In the genomic region with DNA sequence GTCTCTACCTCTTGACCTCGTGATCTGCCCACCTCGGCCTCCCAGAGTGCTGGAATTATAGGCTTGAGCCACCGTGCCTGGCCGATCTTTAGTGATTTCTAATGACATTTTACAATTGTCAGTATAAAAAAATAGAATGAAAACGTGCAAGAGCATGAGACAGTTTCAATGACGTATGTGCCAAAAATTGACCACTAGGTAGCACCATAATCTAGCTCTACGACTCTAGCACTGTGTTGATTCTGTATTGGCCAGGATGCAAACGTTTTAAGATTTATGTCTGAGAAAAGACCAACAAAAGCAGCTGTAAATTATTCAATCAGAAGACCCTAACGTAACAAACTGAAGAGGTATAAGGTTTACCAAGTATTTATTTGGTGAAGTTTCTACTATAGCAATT, we compare ENCODE assay signal across 9 cellular contexts. TPM values are rescaled to one million over a fixed set of nuclear protein-coding genes. Genes with fewer than 3 reads are reported as not detected.
DNase-seq lines count a peak whose midpoint lies in the region; ATAC-seq and TF ChIP-seq lines count a peak whose summit lies in the region.
"Had no signal": no experiment of that assay in that cellular context is flagged by ENCODE, and none has a peak within 500 bp of the region (broad histone marks: within the 10 kb centered on the region; RNA-seq: fewer than 3 reads in every experiment).

No MANE protein-coding gene starts in this region.

- H3K27me3 Mint-ChIP-seq in progenitor cell of endocrine pancreas: peaks cover 27% of the 10 kb centered on the region

- H3K27me3 ChIP-seq in PC-9 (ENCODE audit: insufficient read depth, low read depth) (no peaks in the 10 kb centered on the region), stomach (no peaks in the 10 kb centered on the region)

- H3K4me2 ChIP-seq in PC-9: no peak overlapping the region

- H3K36me3 Mint-ChIP-seq in progenitor cell of endocrine pancreas (ENCODE audit: insufficient read depth): peaks cover 5% of the 10 kb centered on the region

- H3K36me3 ChIP-seq in PC-9 (ENCODE audit: low read depth): no peaks in the 10 kb centered on the region
- H3K36me3 ChIP-seq in stomach: no peaks in the 10 kb centered on the region

- ATAC-seq in HG03378 (IDR thresholded peaks at IDR 0.05; ENCODE audit: unreplicated experiment) (no peak), GM19324 (IDR thresholded peaks at IDR 0.05; ENCODE audit: low FRiP score, unreplicated experiment) (no peak)

- intact Hi-C loops in PC-9 (cut with micrococcal nuclease; ENCODE audit: unreplicated experiment): no loop called here
- intact Hi-C loops in stomach (cut with DNase I; ENCODE audit: low total_unique reads): no loop called here

- no peak overlapping the region for H3K27ac Mint-ChIP-seq in progenitor cell of endocrine pancreas

- H3K9me3 ChIP-seq in PC-9 (ENCODE audit: insufficient read depth, low read depth): no peaks in the 10 kb centered on the region
- no peaks in the 10 kb centered on the region for H3K9me3 ChIP-seq in stomach

- WGBS in stomach, 5 donors: 60 to 68% (median 64%) methylated on average over 9 of the region's 9 CpGs

- H3K9me2 ChIP-seq in PC-9 (ENCODE audit: insufficient read depth): no peaks in the 10 kb centered on the region

- H3K79me2 ChIP-seq in PC-9 (ENCODE audit: low read depth): no peaks in the 10 kb centered on the region

- no peak for TF ChIP-seq EP300 in stomach (IDR thresholded peaks at IDR 0.05)

- H3K4me1 ChIP-seq in PC-9 (replicated peaks; ENCODE audit: insufficient read depth): peaks cover 16% of the 10 kb centered on the region
- peaks cover 0 to 15% (median 11%) of the 10 kb centered on the region in 4 donors for H3K4me1 ChIP-seq in stomach

- H2AFZ ChIP-seq in PC-9: no peak overlapping the region

- H3K4me3 Mint-ChIP-seq in progenitor cell of endocrine pancreas (ENCODE audit: low read depth): no peak overlapping the region

- CTCF ChIA-PET in PC-9 (lab: Charles Lee): interaction anchor here (0.6 kb wide), 2 partner anchors 185 to 186 kb away, joined by 6 to 8 read pairs; no protein-coding TSS in a partner anchor

- no TSS peak for BruUV-seq in PC-9 (replicated peaks; lab: Mats Ljungman, UMichigan)

- peaks cover 20% of the 10 kb centered on the region for H3F3A ChIP-seq in PC-9 (ENCODE audit: insufficient read depth, low read depth)

- H3K4me1 Mint-ChIP-seq in progenitor cell of endocrine pancreas (ENCODE audit: low read depth): peaks cover 11% of the 10 kb centered on the region

- H3K27ac ChIP-seq in PC-9 (peak overlapping the region; percentile 96), stomach (peak overlapping the region in 3 of 5 donors; percentile 26 to 47 (median 33))

- peaks cover 7% of the 10 kb centered on the region for H3K9me3 Mint-ChIP-seq in progenitor cell of endocrine pancreas (ENCODE audit: low read depth)

- H3K4me3 ChIP-seq in PC-9 (no peak overlapping the region), fibroblast of villous mesenchyme (ENCODE audit: low read depth, low read length) (no peak overlapping the region), stomach (no peak overlapping the region)

- TF ChIP-seq CTCF in PC-9 (conservative IDR thresholded peaks at IDR 0.05) (no peak), fibroblast of villous mesenchyme (IDR thresholded peaks at IDR 0.05; ENCODE audit: insufficient read depth, low read depth, low read length) (peak; percentile 30), stomach (IDR thresholded peaks at IDR 0.05) (peak in 1 of 7 experiments; percentile 15), progenitor cell of endocrine pancreas (IDR thresholded peaks at IDR 0.05; ENCODE audit: unreplicated experiment) (no peak)

- H4K20me1 ChIP-seq in PC-9 (ENCODE audit: insufficient read depth): no peaks in the 10 kb centered on the region

- POLR2A ChIA-PET in PC-9 (lab: Charles Lee; ENCODE audit: unreplicated experiment): interaction anchor here (0.7 kb wide), 1 partner anchor 109 kb away, joined by 8 read pairs; no protein-coding TSS in a partner anchor

- TF ChIP-seq POLR2A in stomach (IDR thresholded peaks at IDR 0.05): no peak

- peak; percentile 20 for DNase-seq in SIG-M5 treated with dmso at 0.1 percent for 504 hours (lab: John Stamatoyannopoulos, UW; ENCODE audit: unreplicated experiment)
- DNase-seq in SIG-M5 (lab: John Stamatoyannopoulos, UW): no peak
- DNase-seq in PC-9: no peak
- DNase-seq in fibroblast of villous mesenchyme (ENCODE audit: low read depth): peak; percentile 38
- no peak for DNase-seq in stomach
- no peak for DNase-seq in progenitor cell of endocrine pancreas (ENCODE audit: low spot score, unreplicated experiment)
- DNase-seq: NCI-H1048 had no signal

RNA-seq across cellular contexts. Expression of gene EXOC6, which starts 25.4 kb away (rescaled TPM):
- total RNA-seq in PC-9 (2021) (9.3 and 12.5 TPM in 2 replicates), fibroblast of villous mesenchyme (4.5 and 7.8 TPM in 2 replicates), stomach (10 to 100 TPM in 2 of 5 donors, 1 to 10 TPM in 3; 1.7 to 21.3 (median 8.9) TPM), progenitor cell of endocrine pancreas (20.6 and 21.7 TPM in 2 replicates)
- 1 to 10 TPM; 3.3 to 4.9 (median 4.2) TPM for polyA plus RNA-seq in stomach

Comparison
In these comparisons a context has a peak if more than half of its experiments do, and no peak if none do; other contexts are left out.
1. DNase-seq: peak in SIG-M5 treated with dmso at 0.1 percent for 504 hours (single experiment) and fibroblast of villous mesenchyme (single experiment); none in SIG-M5 (single experiment), PC-9 (0 of 2), stomach (single experiment) and progenitor cell of endocrine pancreas (single experiment).